In genomic region chr11:12042215-12042676, GRCh38 we compare ENCODE assay signal across 1 cellular context.
TF ChIP-seq lines count a peak whose summit lies in the region.

No MANE protein-coding gene starts in this region.

TF ChIP-seq in SK-N-SH, 30 proteins besides CTCF, POLR2A, EP300 and RAD21 (continued from another document):
- TF ChIP-seq REST (IDR thresholded peaks at IDR 0.05; ENCODE audit: low read depth, low read length) (0 out of 2 replicates have a peak, but pooled peaks have one; percentile 18), USF1 (IDR thresholded peaks at IDR 0.05; ENCODE audit: borderline replicate concordance, low read depth) (no peak), FOXM1 (IDR thresholded peaks at IDR 0.05; ENCODE audit: low read depth) (peak; percentile 76; the same call in 1 of the 2 replicates), POLR2AphosphoS5 (IDR thresholded peaks at IDR 0.05; ENCODE audit: low read depth, low read length) (peak; percentile 76; the same call in 1 of the 2 replicates), FOXJ3 (CRISPR knock-in tag; IDR thresholded peaks at IDR 0.05) (no peak), ZBTB33 (IDR thresholded peaks at IDR 0.05; ENCODE audit: borderline replicate concordance, low read depth) (0 out of 2 replicates have a peak, but pooled peaks have one; percentile 32), RXRA (IDR thresholded peaks at IDR 0.05; ENCODE audit: borderline replicate concordance, low read depth) (0 out of 2 replicates have a peak, but pooled peaks have one; percentile 34), NRF1 (IDR thresholded peaks at IDR 0.05; ENCODE audit: low read depth, low read length) (no peak), MEF2A (IDR thresholded peaks at IDR 0.05; ENCODE audit: borderline replicate concordance, low read depth) (0 out of 2 replicates have a peak, but pooled peaks have one; percentile 23), GABPA (IDR thresholded peaks at IDR 0.05; ENCODE audit: low read depth) (no peak), SMC3 (IDR thresholded peaks at IDR 0.05; ENCODE audit: low read depth, low read length) (no peak), YY1 (IDR thresholded peaks at IDR 0.05; ENCODE audit: low read depth) (no peak), EZH2phosphoT487 (IDR thresholded peaks at IDR 0.05; ENCODE audit: borderline replicate concordance, low read depth) (no peak), FOSL2 (IDR thresholded peaks at IDR 0.05; ENCODE audit: borderline replicate concordance, low read depth) (peak; percentile 85; the same call in 1 of the 2 replicates), TCF12 (IDR thresholded peaks at IDR 0.05) (peak; percentile 89), MXI1 (IDR thresholded peaks at IDR 0.05; ENCODE audit: low read depth, low read length) (no peak), NFIC (IDR thresholded peaks at IDR 0.05; ENCODE audit: borderline replicate concordance) (peak; percentile 76), JUND (IDR thresholded peaks at IDR 0.05) (peak; percentile 91)
